8 cellular contexts compared by ENCODE assay signal in genomic region chr1:43358121-43358745, GRCh38. TPM values are rescaled to one million over a fixed set of nuclear protein-coding genes. Genes with fewer than 3 reads are reported as not detected.
DNase-seq lines count a peak whose midpoint lies in the region; ATAC-seq, FAIRE-seq and TF ChIP-seq lines count a peak whose summit lies in the region.

No MANE protein-coding gene starts in this region.

- CTCF ChIA-PET in MCF 10A (lab: Yijun Ruan, JAX): interaction anchor here (0.6 to 2.3 kb wide), 10 partner anchors 8 to 286 kb away, joined by 3 to 8 read pairs (median 4); partner anchors contain the start of genes C1orf210, CFAP57 and EBNA1BP2

- POLR2A ChIA-PET in MCF 10A (lab: Yijun Ruan, JAX): interaction anchor here (0.6 to 2.7 kb wide), 16 partner anchors 8 to 557 kb away, joined by 3 to 41 read pairs (median 5); partner anchors contain the start of genes C1orf210, ELOVL1, MED8 and SZT2

- H3K36me3 Mint-ChIP-seq in MCF 10A (ENCODE audit: insufficient read depth, unreplicated experiment): peaks cover 20% of the 10 kb centered on the region
- H3K36me3 Mint-ChIP-seq in stimulated activated naive B cell treated with anti-CD40 and anti-IgM and Interleukin-4, amounts not matched to agents 10 μg/mL and 1 μg/mL and 100 μg/mL, for 72 hours: peaks cover 24 to 41% of the 10 kb centered on the region in 2 donors

- H3K9me3 ChIP-seq in Peyer's patch (no peaks in the 10 kb centered on the region), kidney (ENCODE audit: control insufficient read depth in 1 of 2, low read length in 2 of 2) (no peaks in the 10 kb centered on the region)

- H3K27ac ChIP-seq in Peyer's patch (peak overlapping the region; percentile 83 to 94 (median 94)), kidney (ENCODE audit: low read depth in 2 of 2, low read length in 2 of 2) (peak overlapping the region; percentile 55 to 76)

- FAIRE-seq in kidney (lab: Jason Lieb, UNC): no peak

- peak overlapping the region; percentile 70 for H3K27ac Mint-ChIP-seq in MCF 10A (ENCODE audit: low read depth, unreplicated experiment)
- peak overlapping the region; percentile 96 for H3K27ac Mint-ChIP-seq in stimulated activated naive B cell treated with anti-CD40 and anti-IgM and Interleukin-4, amounts not matched to agents 10 μg/mL and 1 μg/mL and 100 μg/mL, for 72 hours

- BruUV-seq in MCF 10A (replicated peaks; lab: Mats Ljungman, UMichigan): TSS peak; percentile 78

- no peaks in the 10 kb centered on the region for H3K27me3 ChIP-seq in Peyer's patch

- intact Hi-C loops in MCF 10A (cut with micrococcal nuclease): loop anchor here (1.0 kb wide), 1 partner anchor 120 kb away; no protein-coding TSS in a partner anchor
- intact Hi-C loops in kidney (cut with DNase I): no loop called here

- TF ChIP-seq POLR2A in Peyer's patch (IDR thresholded peaks at IDR 0.05): peak; percentile 46 to 73

- peaks cover 0 to 28% (median 0%) of the 10 kb centered on the region in 3 donors for H3K36me3 ChIP-seq in Peyer's patch
- peaks cover 2 to 4% of the 10 kb centered on the region in 2 donors for H3K36me3 ChIP-seq in kidney (ENCODE audit: control insufficient read depth in 1 of 2, insufficient read depth in 2 of 2, low read length in 2 of 2)

- peak; percentile 11 for ATAC-seq in GM18498 (IDR thresholded peaks at IDR 0.05; ENCODE audit: unreplicated experiment)
- peak; percentile 49 to 51 for ATAC-seq in stimulated activated naive B cell treated with anti-CD40 and anti-IgM and Interleukin-4, amounts not matched to agents 10 μg/mL and 1 μg/mL and 100 μg/mL, for 72 hours (replicated peaks)

- H3K27me3 Mint-ChIP-seq in MCF 10A (ENCODE audit: insufficient read depth, unreplicated experiment): no peaks in the 10 kb centered on the region
- H3K27me3 Mint-ChIP-seq in stimulated activated naive B cell treated with anti-CD40 and anti-IgM and Interleukin-4, amounts not matched to agents 10 μg/mL and 1 μg/mL and 100 μg/mL, for 72 hours: no peaks in the 10 kb centered on the region

- DNase-seq in AG20443 (ENCODE audit: low spot score): peak; percentile 30
- peak; percentile 77 for DNase-seq in HT-29 (ENCODE audit: low spot score)
- peak in 1 of 3 donors; percentile 17 for DNase-seq in Peyer's patch
- peak; percentile 58 for DNase-seq in MCF 10A (ENCODE audit: unreplicated experiment)
- DNase-seq in kidney: no peak
- DNase-seq in stimulated activated naive B cell treated with anti-CD40 and anti-IgM and Interleukin-4, amounts not matched to agents 10 μg/mL and 1 μg/mL and 100 μg/mL, for 72 hours: peak; percentile 15
- DNase-seq in stimulated activated CD4-positive, alpha-beta T cell treated with anti-CD3 and anti-CD28 coated beads, Interleukin-12 subunit alpha, Interleukin-12 subunit beta, amount 100 ng/mL, for 4 hours: no peak

- H3K4me3 Mint-ChIP-seq in MCF 10A (ENCODE audit: unreplicated experiment): peak overlapping the region; percentile 84
- peak overlapping the region; percentile 90 to 92 for H3K4me3 Mint-ChIP-seq in stimulated activated naive B cell treated with anti-CD40 and anti-IgM and Interleukin-4, amounts not matched to agents 10 μg/mL and 1 μg/mL and 100 μg/mL, for 72 hours

- H3K4me3 ChIP-seq in Peyer's patch: peak overlapping the region; percentile 53 to 66 (median 62)
- peak overlapping the region; percentile 87 to 95 for H3K4me3 ChIP-seq in kidney (ENCODE audit: low read length in 2 of 2)

- H3K4me1 ChIP-seq in Peyer's patch: peaks cover 5 to 35% (median 6%) of the 10 kb centered on the region in 4 donors
- peaks cover 6 to 10% of the 10 kb centered on the region in 2 donors for H3K4me1 ChIP-seq in kidney (ENCODE audit: control insufficient read depth in 1 of 2, insufficient read depth in 1 of 2, low read depth in 1 of 2, low read length in 2 of 2)

- peaks cover 28% of the 10 kb centered on the region for H3K4me1 Mint-ChIP-seq in MCF 10A (ENCODE audit: insufficient read depth, unreplicated experiment)
- peaks cover 16 to 31% of the 10 kb centered on the region in 2 donors for H3K4me1 Mint-ChIP-seq in stimulated activated naive B cell treated with anti-CD40 and anti-IgM and Interleukin-4, amounts not matched to agents 10 μg/mL and 1 μg/mL and 100 μg/mL, for 72 hours

- TF ChIP-seq CTCF in Peyer's patch (IDR thresholded peaks at IDR 0.05) (peak in 4 of 6 experiments; percentile 25 to 64 (median 58)), MCF 10A (IDR thresholded peaks at IDR 0.05; ENCODE audit: unreplicated experiment) (peak; percentile 42), kidney (IDR thresholded peaks at IDR 0.05; ENCODE audit: borderline replicate concordance, extremely low read depth, insufficient read depth) (peak; percentile 30)

- no peaks in the 10 kb centered on the region for H3K9me3 Mint-ChIP-seq in MCF 10A (ENCODE audit: unreplicated experiment)
- no peaks in the 10 kb centered on the region for H3K9me3 Mint-ChIP-seq in stimulated activated naive B cell treated with anti-CD40 and anti-IgM and Interleukin-4, amounts not matched to agents 10 μg/mL and 1 μg/mL and 100 μg/mL, for 72 hours

- H3K9ac ChIP-seq in kidney (ENCODE audit: low read length in 2 of 2): peak overlapping the region; percentile 69 to 89

RNA-seq across cellular contexts. Expression of gene CDC20, which starts 0.5 kb away (rescaled TPM):
- 278 and 304 TPM in 2 replicates for total RNA-seq in HT-29 (2014; rRNA removed; shearing (Covaris generic))
- total RNA-seq in Peyer's patch (10 to 100 TPM in 1 of 4 donors, 1 to 10 TPM in 3; 3.4 to 14.9 (median 6.3) TPM), MCF 10A (2022) (123 and 204 TPM in 2 replicates), kidney (2.7 TPM)
- polyA plus RNA-seq in kidney (ENCODE audit: insufficient read depth, low read depth, low replicate concordance): 3.9 TPM

RNA-seq across cellular contexts. Expression of gene ELOVL1, which starts 9.6 kb away (rescaled TPM):
- 160 and 176 TPM in 2 replicates for total RNA-seq in HT-29 (2014; rRNA removed; shearing (Covaris generic))
- 100 to 1,000 TPM in 1 of 4 donors, 10 to 100 TPM in 3; 29.7 to 101 (median 71.3) TPM for total RNA-seq in Peyer's patch
- total RNA-seq in MCF 10A (2022): 86.0 and 99.9 TPM in 2 replicates
- total RNA-seq in kidney: 85.1 TPM
- polyA plus RNA-seq in kidney (ENCODE audit: insufficient read depth, low read depth, low replicate concordance): 86.0 TPM

RNA-seq across cellular contexts. Expression of gene MPL, which starts 20.6 kb away (rescaled TPM):
- 0.79 TPM in 1 of 2 replicates, not detected in the other for total RNA-seq in HT-29 (2014; rRNA removed; shearing (Covaris generic))
- total RNA-seq in Peyer's patch (not detected), MCF 10A (2022) (not detected in 2 replicates), kidney (0.25 TPM)
- polyA plus RNA-seq in kidney (ENCODE audit: insufficient read depth, low read depth, low replicate concordance): not detected

RNA-seq across cellular contexts. Expression of gene MED8, which starts 31.4 kb away (rescaled TPM):
- 33.9 and 36.5 TPM in 2 replicates for total RNA-seq in HT-29 (2014; rRNA removed; shearing (Covaris generic))
- total RNA-seq in Peyer's patch: 10 to 100 TPM; 36.1 to 58.6 (median 38.7) TPM
- total RNA-seq in MCF 10A (2022): 52.0 and 61.6 TPM in 2 replicates
- 36.5 TPM for total RNA-seq in kidney
- 44.3 TPM for polyA plus RNA-seq in kidney (ENCODE audit: insufficient read depth, low read depth, low replicate concordance)

RNA-seq across cellular contexts. Expression of gene SZT2, which starts 31.5 kb away (rescaled TPM):
- total RNA-seq in HT-29 (2014; rRNA removed; shearing (Covaris generic)): 17.5 and 21.9 TPM in 2 replicates
- 100 to 1,000 TPM in 2 of 4 donors, 10 to 100 TPM in 2; 76.9 to 129 (median 104) TPM for total RNA-seq in Peyer's patch
- total RNA-seq in MCF 10A (2022): 65.3 and 67.4 TPM in 2 replicates
- total RNA-seq in kidney: 66.8 TPM
- 10.4 TPM for polyA plus RNA-seq in kidney (ENCODE audit: insufficient read depth, low read depth, low replicate concordance)

Comparison
In these comparisons a context has a peak if more than half of its experiments do, and no peak if none do; other contexts are left out.
1. DNase-seq: peak in AG20443 (single experiment), HT-29 (single experiment), MCF 10A (single experiment) and stimulated activated naive B cell treated with anti-CD40 and anti-IgM and Interleukin-4, amounts not matched to agents 10 μg/mL and 1 μg/mL and 100 μg/mL, for 72 hours (single experiment); none in kidney (single experiment) and stimulated activated CD4-positive, alpha-beta T cell treated with anti-CD3 and anti-CD28 coated beads, Interleukin-12 subunit alpha, Interleukin-12 subunit beta, amount 100 ng/mL, for 4 hours (single experiment).
2. Peak in every context shown above with its lines, with median percentiles within 50 percentile points of each other: CTCF ChIP-seq.